ENCODE assay signal across 1 cellular context in the genomic region with DNA sequence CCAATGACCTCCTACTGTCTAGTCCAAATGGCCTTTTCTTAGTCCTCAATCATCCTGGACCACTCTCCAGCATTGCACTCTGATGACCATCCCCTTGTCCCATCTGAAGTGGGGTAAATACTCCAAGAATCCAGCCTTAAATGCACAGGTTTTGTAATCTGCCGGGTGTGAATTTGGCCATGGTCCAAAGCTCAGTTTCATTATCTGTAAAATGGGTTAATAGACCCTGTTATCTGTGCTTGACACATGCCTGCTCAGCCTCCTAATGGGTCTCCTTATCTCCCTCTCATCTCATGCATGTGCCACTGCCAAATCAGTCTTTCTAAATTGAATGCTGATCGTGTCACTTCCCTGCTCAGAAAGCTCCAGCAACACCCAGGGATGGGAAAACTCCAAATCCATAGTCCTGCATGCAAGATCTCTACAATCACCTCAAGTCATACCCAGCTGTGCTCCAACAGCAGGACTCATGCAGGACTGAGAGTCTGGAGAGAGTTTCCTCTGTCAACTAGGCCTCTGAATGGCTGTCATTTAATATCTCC.
TF ChIP-seq lines count a peak whose summit lies in the region.

No MANE protein-coding gene starts in this region.

TF ChIP-seq in SK-N-SH treated with all-trans-retinoic acid at 6 μM for 48 hours, 23 proteins besides CTCF, POLR2A, EP300 and RAD21 (continued from another document):
- TF ChIP-seq CREB5 (CRISPR knock-in tag; IDR thresholded peaks at IDR 0.05; ENCODE audit: low read depth) (no peak), RARB (CRISPR knock-in tag; IDR thresholded peaks at IDR 0.05) (no peak), TOX (CRISPR knock-in tag; IDR thresholded peaks at IDR 0.05; ENCODE audit: borderline replicate concordance) (no peak), ZC3H10 (CRISPR knock-in tag; IDR thresholded peaks at IDR 0.05) (no peak), GLIS3 (CRISPR knock-in tag; IDR thresholded peaks at IDR 0.05) (no peak), ZNF565 (CRISPR knock-in tag; conservative IDR thresholded peaks at IDR 0.05; ENCODE audit: low read depth) (no peak), CSRNP3 (CRISPR knock-in tag; IDR thresholded peaks at IDR 0.05) (no peak), PATZ1 (CRISPR knock-in tag; IDR thresholded peaks at IDR 0.05; ENCODE audit: borderline replicate concordance) (no peak), ESRRG (CRISPR knock-in tag; IDR thresholded peaks at IDR 0.05) (no peak), ARNTL (CRISPR knock-in tag; IDR thresholded peaks at IDR 0.05; ENCODE audit: borderline replicate concordance, low read depth) (no peak), POU6F1 (CRISPR knock-in tag; IDR thresholded peaks at IDR 0.05; ENCODE audit: borderline replicate concordance, low read depth) (no peak)
- TF ChIP-seq, protein P1, sequence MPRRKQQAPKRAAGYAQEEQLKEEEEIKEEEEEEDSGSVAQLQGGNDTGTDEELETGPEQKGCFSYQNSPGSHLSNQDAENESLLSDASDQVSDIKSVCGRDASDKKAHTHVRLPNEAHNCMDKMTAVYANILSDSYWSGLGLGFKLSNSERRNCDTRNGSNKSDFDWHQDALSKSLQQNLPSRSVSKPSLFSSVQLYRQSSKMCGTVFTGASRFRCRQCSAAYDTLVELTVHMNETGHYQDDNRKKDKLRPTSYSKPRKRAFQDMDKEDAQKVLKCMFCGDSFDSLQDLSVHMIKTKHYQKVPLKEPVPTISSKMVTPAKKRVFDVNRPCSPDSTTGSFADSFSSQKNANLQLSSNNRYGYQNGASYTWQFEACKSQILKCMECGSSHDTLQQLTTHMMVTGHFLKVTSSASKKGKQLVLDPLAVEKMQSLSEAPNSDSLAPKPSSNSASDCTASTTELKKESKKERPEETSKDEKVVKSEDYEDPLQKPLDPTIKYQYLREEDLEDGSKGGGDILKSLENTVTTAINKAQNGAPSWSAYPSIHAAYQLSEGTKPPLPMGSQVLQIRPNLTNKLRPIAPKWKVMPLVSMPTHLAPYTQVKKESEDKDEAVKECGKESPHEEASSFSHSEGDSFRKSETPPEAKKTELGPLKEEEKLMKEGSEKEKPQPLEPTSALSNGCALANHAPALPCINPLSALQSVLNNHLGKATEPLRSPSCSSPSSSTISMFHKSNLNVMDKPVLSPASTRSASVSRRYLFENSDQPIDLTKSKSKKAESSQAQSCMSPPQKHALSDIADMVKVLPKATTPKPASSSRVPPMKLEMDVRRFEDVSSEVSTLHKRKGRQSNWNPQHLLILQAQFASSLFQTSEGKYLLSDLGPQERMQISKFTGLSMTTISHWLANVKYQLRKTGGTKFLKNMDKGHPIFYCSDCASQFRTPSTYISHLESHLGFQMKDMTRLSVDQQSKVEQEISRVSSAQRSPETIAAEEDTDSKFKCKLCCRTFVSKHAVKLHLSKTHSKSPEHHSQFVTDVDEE (CRISPR knock-in tag; IDR thresholded peaks at IDR 0.05): no peak
